ENCODE assay signal across 23 cellular contexts in the genomic region with DNA sequence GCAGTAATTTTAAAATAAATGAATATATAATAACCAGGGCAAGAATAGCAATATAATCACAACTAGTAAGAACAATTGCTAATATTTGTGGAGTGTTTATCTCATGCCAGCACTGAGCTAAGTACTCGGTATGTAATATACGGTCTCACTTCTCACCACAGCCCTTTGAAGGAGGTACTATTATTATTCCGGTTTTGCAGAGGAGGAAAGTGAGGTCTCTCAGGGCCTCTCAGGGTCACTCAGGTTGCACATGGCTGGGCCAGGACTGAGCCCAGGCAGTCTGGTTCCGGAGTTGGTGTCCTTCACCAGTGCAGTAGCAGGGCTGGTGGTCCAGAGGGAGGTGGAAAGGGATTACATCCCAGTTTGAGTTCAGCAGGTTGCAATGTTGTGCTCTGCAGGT.
"Had no signal": no experiment of that assay in that cellular context is flagged by ENCODE, and none has a peak within 500 bp of the region (broad histone marks: within the 10 kb centered on the region; RNA-seq: fewer than 3 reads in every experiment).

No MANE protein-coding gene starts in this region.

- H3K27me3 ChIP-seq: cardiac muscle cell, esophagus muscularis mucosa, spleen had no signal

- H3K9me3 ChIP-seq: esophagus muscularis mucosa, spleen had no signal

- H3K4me3 ChIP-seq: cardiac muscle cell, esophagus muscularis mucosa, spleen had no signal

- H3K27me3 Mint-ChIP-seq: progenitor cell of endocrine pancreas had no signal

- FAIRE-seq: endothelial cell of umbilical vein, frontal cortex had no signal

- H3K36me3 ChIP-seq: cardiac muscle cell, esophagus muscularis mucosa, spleen had no signal

- H3K27ac ChIP-seq: cardiac muscle cell, esophagus muscularis mucosa, spleen had no signal

- H3K4me1 ChIP-seq: esophagus muscularis mucosa had no signal

- DNase-seq: activated CD4-positive, alpha-beta memory T cell treated with anti-CD3 and anti-CD28 coated beads for 36 hours; activated CD4-positive, alpha-beta T cell treated with anti-CD3 and anti-CD28 coated beads for 48 hours; activated CD4-positive, CD25-positive, alpha-beta regulatory T cell; activated effector memory CD4-positive, alpha-beta T cell treated with Interleukin-2 at 50 U/mL for 16 hours; activated naive CD4-positive, alpha-beta T cell treated with anti-CD3 and anti-CD28 coated beads, Interleukin-2, amount 10 ng/mL, durations not matched to agents 7 days and 5 days; activated T-cell treated with anti-CD3 and anti-CD28 coated beads, Interleukin-2, amount 50 U/mL, for 72 hours; amygdala; effector CD8-positive, alpha-beta T cell; glutamatergic neuron; hippocampal formation; kidney glomerular epithelial cell; left ventricle myocardium superior; midbrain; natural killer cell; spleen; stimulated activated CD4-positive, alpha-beta T cell treated with anti-CD3 and anti-CD28 coated beads, Interleukin-4, amount 100 ng/mL, for 1 hour; stimulated activated naive CD4-positive, alpha-beta T cell treated with Interleukin-2 at 50 U/mL for 16 hours had no signal

- H3K4me3 Mint-ChIP-seq: activated CD4-positive, alpha-beta memory T cell treated with anti-CD3 and anti-CD28 coated beads for 36 hours; activated naive CD4-positive, alpha-beta T cell treated with anti-CD3 and anti-CD28 coated beads, Interleukin-2, amount 10 ng/mL, durations not matched to agents 7 days and 5 days; activated T-cell treated with anti-CD3 and anti-CD28 coated beads, Interleukin-2, amount 50 U/mL, for 72 hours; natural killer cell; T-helper 1 cell treated with Interleukin-12 subunit alpha and Interleukin-12 subunit beta and Interleukin-4 antibody, amounts not matched to agents 30 μg/mL and 1 μg/mL, for 36 hours had no signal

- ATAC-seq: activated T-cell treated with anti-CD3 and anti-CD28 coated beads, Interleukin-2, amount 50 U/mL, for 72 hours; left ventricle myocardium superior had no signal

- H3K9me3 Mint-ChIP-seq: activated CD4-positive, alpha-beta memory T cell treated with anti-CD3 and anti-CD28 coated beads for 36 hours; activated naive CD4-positive, alpha-beta T cell treated with anti-CD3 and anti-CD28 coated beads, Interleukin-2, amount 10 ng/mL, durations not matched to agents 7 days and 5 days; activated T-cell treated with anti-CD3 and anti-CD28 coated beads, Interleukin-2, amount 50 U/mL, for 72 hours; natural killer cell; T-helper 1 cell treated with Interleukin-12 subunit alpha and Interleukin-12 subunit beta and Interleukin-4 antibody, amounts not matched to agents 30 μg/mL and 1 μg/mL, for 36 hours had no signal

- H3K36me3 Mint-ChIP-seq: activated CD4-positive, alpha-beta memory T cell treated with anti-CD3 and anti-CD28 coated beads for 36 hours; activated naive CD4-positive, alpha-beta T cell treated with anti-CD3 and anti-CD28 coated beads, Interleukin-2, amount 10 ng/mL, durations not matched to agents 7 days and 5 days; natural killer cell had no signal

- H3K27ac Mint-ChIP-seq: activated CD4-positive, alpha-beta memory T cell treated with anti-CD3 and anti-CD28 coated beads for 36 hours; activated naive CD4-positive, alpha-beta T cell treated with anti-CD3 and anti-CD28 coated beads, Interleukin-2, amount 10 ng/mL, durations not matched to agents 7 days and 5 days; activated T-cell treated with anti-CD3 and anti-CD28 coated beads, Interleukin-2, amount 50 U/mL, for 72 hours; natural killer cell; progenitor cell of endocrine pancreas; T-helper 1 cell treated with Interleukin-12 subunit alpha and Interleukin-12 subunit beta and Interleukin-4 antibody, amounts not matched to agents 30 μg/mL and 1 μg/mL, for 36 hours had no signal
